In genomic region chr1:921011-921837, GRCh38 we compare ENCODE assay signal across 1 cellular context.
TF ChIP-seq lines count a peak whose summit lies in the region.

No MANE protein-coding gene starts in this region.

TF ChIP-seq in K562, 482 proteins besides CTCF, POLR2A, EP300 and RAD21 (continued from another document and continues in another):
- TF ChIP-seq GTF2B (IDR thresholded peaks at IDR 0.05; ENCODE audit: extremely low read depth, insufficient read length) = no peak
- TF ChIP-seq RNF2 (IDR thresholded peaks at IDR 0.05) = peak; percentile 95
- TF ChIP-seq PML (IDR thresholded peaks at IDR 0.05; ENCODE audit: low read length) = no peak
- TF ChIP-seq SFPQ (IDR thresholded peaks at IDR 0.05; ENCODE audit: low read depth, low read length) = no peak
- TF ChIP-seq NBN (IDR thresholded peaks at IDR 0.05; ENCODE audit: low read depth) = no peak
- TF ChIP-seq, protein P1, sequence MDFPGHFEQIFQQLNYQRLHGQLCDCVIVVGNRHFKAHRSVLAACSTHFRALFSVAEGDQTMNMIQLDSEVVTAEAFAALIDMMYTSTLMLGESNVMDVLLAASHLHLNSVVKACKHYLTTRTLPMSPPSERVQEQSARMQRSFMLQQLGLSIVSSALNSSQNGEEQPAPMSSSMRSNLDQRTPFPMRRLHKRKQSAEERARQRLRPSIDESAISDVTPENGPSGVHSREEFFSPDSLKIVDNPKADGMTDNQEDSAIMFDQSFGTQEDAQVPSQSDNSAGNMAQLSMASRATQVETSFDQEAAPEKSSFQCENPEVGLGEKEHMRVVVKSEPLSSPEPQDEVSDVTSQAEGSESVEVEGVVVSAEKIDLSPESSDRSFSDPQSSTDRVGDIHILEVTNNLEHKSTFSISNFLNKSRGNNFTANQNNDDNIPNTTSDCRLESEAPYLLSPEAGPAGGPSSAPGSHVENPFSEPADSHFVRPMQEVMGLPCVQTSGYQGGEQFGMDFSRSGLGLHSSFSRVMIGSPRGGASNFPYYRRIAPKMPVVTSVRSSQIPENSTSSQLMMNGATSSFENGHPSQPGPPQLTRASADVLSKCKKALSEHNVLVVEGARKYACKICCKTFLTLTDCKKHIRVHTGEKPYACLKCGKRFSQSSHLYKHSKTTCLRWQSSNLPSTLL (IDR thresholded peaks at IDR 0.05) = no peak
- no peak for TF ChIP-seq ZNF324 (CRISPR knock-in tag; IDR thresholded peaks at IDR 0.05)
- TF ChIP-seq ZNF444 (CRISPR knock-in tag; IDR thresholded peaks at IDR 0.05) = no peak
- 0 out of 2 replicates have a peak, but pooled peaks have one; percentile 58 for TF ChIP-seq NFATC3 (IDR thresholded peaks at IDR 0.05)
- TF ChIP-seq, protein P2, sequence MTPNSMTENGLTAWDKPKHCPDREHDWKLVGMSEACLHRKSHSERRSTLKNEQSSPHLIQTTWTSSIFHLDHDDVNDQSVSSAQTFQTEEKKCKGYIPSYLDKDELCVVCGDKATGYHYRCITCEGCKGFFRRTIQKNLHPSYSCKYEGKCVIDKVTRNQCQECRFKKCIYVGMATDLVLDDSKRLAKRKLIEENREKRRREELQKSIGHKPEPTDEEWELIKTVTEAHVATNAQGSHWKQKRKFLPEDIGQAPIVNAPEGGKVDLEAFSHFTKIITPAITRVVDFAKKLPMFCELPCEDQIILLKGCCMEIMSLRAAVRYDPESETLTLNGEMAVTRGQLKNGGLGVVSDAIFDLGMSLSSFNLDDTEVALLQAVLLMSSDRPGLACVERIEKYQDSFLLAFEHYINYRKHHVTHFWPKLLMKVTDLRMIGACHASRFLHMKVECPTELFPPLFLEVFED (CRISPR knock-in tag; conservative IDR thresholded peaks at IDR 0.05) = no peak
- TF ChIP-seq, protein P3, sequence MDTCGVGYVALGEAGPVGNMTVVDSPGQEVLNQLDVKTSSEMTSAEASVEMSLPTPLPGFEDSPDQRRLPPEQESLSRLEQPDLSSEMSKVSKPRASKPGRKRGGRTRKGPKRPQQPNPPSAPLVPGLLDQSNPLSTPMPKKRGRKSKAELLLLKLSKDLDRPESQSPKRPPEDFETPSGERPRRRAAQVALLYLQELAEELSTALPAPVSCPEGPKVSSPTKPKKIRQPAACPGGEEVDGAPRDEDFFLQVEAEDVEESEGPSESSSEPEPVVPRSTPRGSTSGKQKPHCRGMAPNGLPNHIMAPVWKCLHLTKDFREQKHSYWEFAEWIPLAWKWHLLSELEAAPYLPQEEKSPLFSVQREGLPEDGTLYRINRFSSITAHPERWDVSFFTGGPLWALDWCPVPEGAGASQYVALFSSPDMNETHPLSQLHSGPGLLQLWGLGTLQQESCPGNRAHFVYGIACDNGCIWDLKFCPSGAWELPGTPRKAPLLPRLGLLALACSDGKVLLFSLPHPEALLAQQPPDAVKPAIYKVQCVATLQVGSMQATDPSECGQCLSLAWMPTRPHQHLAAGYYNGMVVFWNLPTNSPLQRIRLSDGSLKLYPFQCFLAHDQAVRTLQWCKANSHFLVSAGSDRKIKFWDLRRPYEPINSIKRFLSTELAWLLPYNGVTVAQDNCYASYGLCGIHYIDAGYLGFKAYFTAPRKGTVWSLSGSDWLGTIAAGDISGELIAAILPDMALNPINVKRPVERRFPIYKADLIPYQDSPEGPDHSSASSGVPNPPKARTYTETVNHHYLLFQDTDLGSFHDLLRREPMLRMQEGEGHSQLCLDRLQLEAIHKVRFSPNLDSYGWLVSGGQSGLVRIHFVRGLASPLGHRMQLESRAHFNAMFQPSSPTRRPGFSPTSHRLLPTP (IDR thresholded peaks at IDR 0.05; ENCODE audit: borderline replicate concordance, extremely low read depth, insufficient read length) = peak; percentile 33
- no peak for TF ChIP-seq ZNF707 (CRISPR knock-in tag; conservative IDR thresholded peaks at IDR 0.05)
- no peak for TF ChIP-seq ZNF184 (CRISPR knock-in tag; IDR thresholded peaks at IDR 0.05)
- TF ChIP-seq ZNF253 (CRISPR knock-in tag; conservative IDR thresholded peaks at IDR 0.05) = no peak
- no peak for TF ChIP-seq HSF4 (CRISPR knock-in tag; IDR thresholded peaks at IDR 0.05; ENCODE audit: borderline replicate concordance)
- no peak for TF ChIP-seq ZNF133 (CRISPR knock-in tag; IDR thresholded peaks at IDR 0.05)
- TF ChIP-seq, protein P4, sequence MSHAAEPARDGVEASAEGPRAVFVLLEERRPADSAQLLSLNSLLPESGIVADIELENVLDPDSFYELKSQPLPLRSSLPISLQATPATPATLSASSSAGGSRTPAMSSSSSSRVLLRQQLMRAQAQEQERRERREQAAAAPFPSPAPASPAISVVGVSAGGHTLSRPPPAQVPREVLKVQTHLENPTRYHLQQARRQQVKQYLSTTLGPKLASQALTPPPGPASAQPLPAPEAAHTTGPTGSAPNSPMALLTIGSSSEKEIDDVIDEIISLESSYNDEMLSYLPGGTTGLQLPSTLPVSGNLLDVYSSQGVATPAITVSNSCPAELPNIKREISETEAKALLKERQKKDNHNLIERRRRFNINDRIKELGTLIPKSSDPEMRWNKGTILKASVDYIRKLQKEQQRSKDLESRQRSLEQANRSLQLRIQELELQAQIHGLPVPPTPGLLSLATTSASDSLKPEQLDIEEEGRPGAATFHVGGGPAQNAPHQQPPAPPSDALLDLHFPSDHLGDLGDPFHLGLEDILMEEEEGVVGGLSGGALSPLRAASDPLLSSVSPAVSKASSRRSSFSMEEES (CRISPR knock-in tag; IDR thresholded peaks at IDR 0.05) = no peak
- no peak for TF ChIP-seq HDAC8 (tag; IDR thresholded peaks at IDR 0.05)
- TF ChIP-seq TCF15 (CRISPR knock-in tag; IDR thresholded peaks at IDR 0.05) = no peak
- peak; percentile 99 for TF ChIP-seq MEIS2 (IDR thresholded peaks at IDR 0.05; ENCODE audit: partially characterized antibody)
- no peak for TF ChIP-seq ETV6 (IDR thresholded peaks at IDR 0.05; ENCODE audit: borderline replicate concordance in 1 of 2, low read depth in 2 of 2, low read length in 1 of 2)
- no peak for TF ChIP-seq ETV6 (CRISPR knock-in tag; IDR thresholded peaks at IDR 0.05; ENCODE audit: borderline replicate concordance)
- TF ChIP-seq, protein P5, sequence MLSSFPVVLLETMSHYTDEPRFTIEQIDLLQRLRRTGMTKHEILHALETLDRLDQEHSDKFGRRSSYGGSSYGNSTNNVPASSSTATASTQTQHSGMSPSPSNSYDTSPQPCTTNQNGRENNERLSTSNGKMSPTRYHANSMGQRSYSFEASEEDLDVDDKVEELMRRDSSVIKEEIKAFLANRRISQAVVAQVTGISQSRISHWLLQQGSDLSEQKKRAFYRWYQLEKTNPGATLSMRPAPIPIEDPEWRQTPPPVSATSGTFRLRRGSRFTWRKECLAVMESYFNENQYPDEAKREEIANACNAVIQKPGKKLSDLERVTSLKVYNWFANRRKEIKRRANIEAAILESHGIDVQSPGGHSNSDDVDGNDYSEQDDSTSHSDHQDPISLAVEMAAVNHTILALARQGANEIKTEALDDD (IDR thresholded peaks at IDR 0.05) = no peak
- TF ChIP-seq TRIM28 (IDR thresholded peaks at IDR 0.05) = no peak
- no peak for TF ChIP-seq TCF7L2 (IDR thresholded peaks at IDR 0.05; ENCODE audit: low read depth, low read length)
- peak; percentile 96 for TF ChIP-seq HMGN3 (IDR thresholded peaks at IDR 0.05; ENCODE audit: borderline replicate concordance, extremely low read depth, insufficient read length, low read depth, low read length)
- TF ChIP-seq PHF8 (IDR thresholded peaks at IDR 0.05; ENCODE audit: borderline replicate concordance, low read length) = no peak
- TF ChIP-seq ZNF431 (CRISPR knock-in tag; IDR thresholded peaks at IDR 0.05) = no peak
- no peak for TF ChIP-seq TGIF2 (CRISPR knock-in tag; IDR thresholded peaks at IDR 0.05)
- TF ChIP-seq ZC3H8 (IDR thresholded peaks at IDR 0.05) = no peak
- TF ChIP-seq ZNF239 (CRISPR knock-in tag; IDR thresholded peaks at IDR 0.05) = no peak
- no peak for TF ChIP-seq POLR3A (IDR thresholded peaks at IDR 0.05; ENCODE audit: borderline replicate concordance, extremely low read depth, insufficient read depth, insufficient read length)
- TF ChIP-seq, protein P6, sequence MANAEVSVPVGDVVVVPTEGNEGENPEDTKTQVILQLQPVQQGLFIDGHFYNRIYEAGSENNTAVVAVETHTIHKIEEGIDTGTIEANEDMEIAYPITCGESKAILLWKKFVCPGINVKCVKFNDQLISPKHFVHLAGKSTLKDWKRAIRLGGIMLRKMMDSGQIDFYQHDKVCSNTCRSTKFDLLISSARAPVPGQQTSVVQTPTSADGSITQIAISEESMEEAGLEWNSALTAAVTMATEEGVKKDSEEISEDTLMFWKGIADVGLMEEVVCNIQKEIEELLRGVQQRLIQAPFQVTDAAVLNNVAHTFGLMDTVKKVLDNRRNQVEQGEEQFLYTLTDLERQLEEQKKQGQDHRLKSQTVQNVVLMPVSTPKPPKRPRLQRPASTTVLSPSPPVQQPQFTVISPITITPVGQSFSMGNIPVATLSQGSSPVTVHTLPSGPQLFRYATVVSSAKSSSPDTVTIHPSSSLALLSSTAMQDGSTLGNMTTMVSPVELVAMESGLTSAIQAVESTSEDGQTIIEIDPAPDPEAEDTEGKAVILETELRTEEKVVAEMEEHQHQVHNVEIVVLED (CRISPR knock-in tag; IDR thresholded peaks at IDR 0.05) = no peak
- TF ChIP-seq CBX5 (IDR thresholded peaks at IDR 0.05; ENCODE audit: borderline replicate concordance, low read depth) = no peak
- no peak for TF ChIP-seq ZNF41 (CRISPR knock-in tag; conservative IDR thresholded peaks at IDR 0.05)
- TF ChIP-seq EGR1 (conservative IDR thresholded peaks at IDR 0.05) = peak; percentile 93
- TF ChIP-seq, protein P7, sequence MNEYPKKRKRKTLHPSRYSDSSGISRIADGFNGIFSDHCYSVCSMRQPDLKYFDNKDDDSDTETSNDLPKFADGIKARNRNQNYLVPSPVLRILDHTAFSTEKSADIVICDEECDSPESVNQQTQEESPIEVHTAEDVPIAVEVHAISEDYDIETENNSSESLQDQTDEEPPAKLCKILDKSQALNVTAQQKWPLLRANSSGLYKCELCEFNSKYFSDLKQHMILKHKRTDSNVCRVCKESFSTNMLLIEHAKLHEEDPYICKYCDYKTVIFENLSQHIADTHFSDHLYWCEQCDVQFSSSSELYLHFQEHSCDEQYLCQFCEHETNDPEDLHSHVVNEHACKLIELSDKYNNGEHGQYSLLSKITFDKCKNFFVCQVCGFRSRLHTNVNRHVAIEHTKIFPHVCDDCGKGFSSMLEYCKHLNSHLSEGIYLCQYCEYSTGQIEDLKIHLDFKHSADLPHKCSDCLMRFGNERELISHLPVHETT (CRISPR knock-in tag; conservative IDR thresholded peaks at IDR 0.05 in 1 of 2, IDR thresholded peaks at IDR 0.05 in 1 of 2) = no peak
- no peak for TF ChIP-seq ZNF780A (CRISPR knock-in tag; IDR thresholded peaks at IDR 0.05)
